10 cellular contexts compared by ENCODE assay signal in genomic region chr4:56181140-56181950, GRCh38.
DNase-seq lines count a peak whose midpoint lies in the region; ATAC-seq and TF ChIP-seq lines count a peak whose summit lies in the region.
"Had no signal": no experiment of that assay in that cellular context is flagged by ENCODE, and none has a peak within 500 bp of the region (broad histone marks: within the 10 kb centered on the region; RNA-seq: fewer than 3 reads in every experiment).

No MANE protein-coding gene starts in this region.

- DNase-seq in A172 (ENCODE audit: low spot score) = peak; percentile 16
- DNase-seq in RWPE2 (ENCODE audit: low spot score) = no peak
- DNase-seq in cardiac fibroblast (ENCODE audit: low read depth in 2 of 2) = peak; percentile 46 to 65
- no peak for DNase-seq in T-helper 17 cell
- DNase-seq: MM.1S; NK-92 treated with Interleukin-12 subunit alpha and Interleukin-12 subunit beta, amount 100 ng/mL, for 24 hours had no signal

- H3K4me3 Mint-ChIP-seq in T-helper 17 cell = no peak overlapping the region

- H3K27me3 Mint-ChIP-seq in T-helper 17 cell = peaks cover 20% of the 10 kb centered on the region

- no peaks in the 10 kb centered on the region for H3K36me3 ChIP-seq in RWPE2 (ENCODE audit: low read depth)

- H3K4me1 ChIP-seq in RWPE2 (ENCODE audit: insufficient read depth, poor library complexity, severe bottlenecking) = peaks cover 8% of the 10 kb centered on the region

- ATAC-seq in GM21447 (IDR thresholded peaks at IDR 0.05; ENCODE audit: unreplicated experiment) = peak; percentile 72
- peak; percentile 58; the same call in 1 of the 3 replicates for ATAC-seq in RWPE2 (ENCODE audit: low read depth)
- ATAC-seq in HG03045 (IDR thresholded peaks at IDR 0.05; ENCODE audit: unreplicated experiment) = no peak
- ATAC-seq in SK-N-SH treated with all-trans-retinoic acid at 6 μM for 48 hours = no peak
- ATAC-seq in T-helper 17 cell = no peak
- no peak for ATAC-seq in HG02973 (IDR thresholded peaks at IDR 0.05; ENCODE audit: unreplicated experiment)

- no peaks in the 10 kb centered on the region for H3K36me3 Mint-ChIP-seq in T-helper 17 cell (ENCODE audit: low read depth)

- no peak overlapping the region for H3K4me3 ChIP-seq in RWPE2 (ENCODE audit: severe bottlenecking)
- no peak overlapping the region for H3K4me3 ChIP-seq in cardiac fibroblast (replicated peaks in 1 of 2; ENCODE audit: low read depth in 2 of 2, low read length in 2 of 2)

- H3K27ac Mint-ChIP-seq in T-helper 17 cell = no peak overlapping the region

- H3K27me3 ChIP-seq in RWPE2 (ENCODE audit: insufficient read depth, poor library complexity, severe bottlenecking) = no peaks in the 10 kb centered on the region

- no peak overlapping the region for H3K27ac ChIP-seq in RWPE2 (ENCODE audit: poor library complexity, severe bottlenecking)

- TF ChIP-seq CTCF in RWPE2 (IDR thresholded peaks at IDR 0.05; ENCODE audit: poor library complexity, severe bottlenecking) (no peak), cardiac fibroblast (IDR thresholded peaks at IDR 0.05; ENCODE audit: low read depth, low read length) (no peak)

- H3K4me1 Mint-ChIP-seq in T-helper 17 cell = peaks cover 4% of the 10 kb centered on the region

- H3K9me3 ChIP-seq in RWPE2 (ENCODE audit: severe bottlenecking) = no peaks in the 10 kb centered on the region
- H3K9me3 ChIP-seq in T-helper 17 cell (ENCODE audit: control insufficient read depth, low read length, poor library complexity, severe bottlenecking) = no peaks in the 10 kb centered on the region

TF ChIP-seq in SK-N-SH treated with all-trans-retinoic acid at 6 μM for 48 hours, 23 proteins besides CTCF, POLR2A, EP300 and RAD21:
- TF ChIP-seq ZC3H10 (CRISPR knock-in tag; IDR thresholded peaks at IDR 0.05) = no peak
- TF ChIP-seq OSR1 (CRISPR knock-in tag; IDR thresholded peaks at IDR 0.05) = no peak
- TF ChIP-seq ZNF8 (CRISPR knock-in tag; IDR thresholded peaks at IDR 0.05) = no peak
- TF ChIP-seq ESRRG (CRISPR knock-in tag; IDR thresholded peaks at IDR 0.05) = no peak
- TF ChIP-seq, protein P1, sequence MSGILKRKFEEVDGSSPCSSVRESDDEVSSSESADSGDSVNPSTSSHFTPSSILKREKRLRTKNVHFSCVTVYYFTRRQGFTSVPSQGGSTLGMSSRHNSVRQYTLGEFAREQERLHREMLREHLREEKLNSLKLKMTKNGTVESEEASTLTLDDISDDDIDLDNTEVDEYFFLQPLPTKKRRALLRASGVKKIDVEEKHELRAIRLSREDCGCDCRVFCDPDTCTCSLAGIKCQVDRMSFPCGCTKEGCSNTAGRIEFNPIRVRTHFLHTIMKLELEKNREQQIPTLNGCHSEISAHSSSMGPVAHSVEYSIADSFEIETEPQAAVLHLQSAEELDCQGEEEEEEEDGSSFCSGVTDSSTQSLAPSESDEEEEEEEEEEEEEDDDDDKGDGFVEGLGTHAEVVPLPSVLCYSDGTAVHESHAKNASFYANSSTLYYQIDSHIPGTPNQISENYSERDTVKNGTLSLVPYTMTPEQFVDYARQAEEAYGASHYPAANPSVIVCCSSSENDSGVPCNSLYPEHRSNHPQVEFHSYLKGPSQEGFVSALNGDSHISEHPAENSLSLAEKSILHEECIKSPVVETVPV (CRISPR knock-in tag; IDR thresholded peaks at IDR 0.05) = no peak
- TF ChIP-seq ZNF70 (CRISPR knock-in tag; IDR thresholded peaks at IDR 0.05) = no peak

Comparison
In these comparisons a context has a peak if more than half of its experiments do, and no peak if none do; other contexts are left out.
1. DNase-seq: peak in A172 (single experiment) and cardiac fibroblast (2 of 2); none in RWPE2 (single experiment) and T-helper 17 cell (0 of 3).
2. ATAC-seq: peak in GM21447 (single experiment) and RWPE2 (single experiment); none in HG03045 (single experiment), SK-N-SH treated with all-trans-retinoic acid at 6 μM for 48 hours (single experiment), T-helper 17 cell (single experiment) and HG02973 (single experiment).